ENCODE assay signal across 1 cellular context in genomic region chr1:167083066-167083682, GRCh38.
A peak's percentile ranks its signal among the peaks of the same experiment; 100 is the strongest.
TF ChIP-seq lines count a peak whose summit lies in the region.

No MANE protein-coding gene starts in this region.

TF ChIP-seq in K562, 482 proteins besides CTCF, POLR2A, EP300 and RAD21 (continued from another document):
- TF ChIP-seq HOMEZ (CRISPR knock-in tag; IDR thresholded peaks at IDR 0.05) (no peak), ZNF263 (CRISPR knock-in tag; IDR thresholded peaks at IDR 0.05; ENCODE audit: borderline replicate concordance) (no peak), NFIC (IDR thresholded peaks at IDR 0.05) (0 out of 2 replicates have a peak, but pooled peaks have one; percentile 20), BCL6 (CRISPR knock-in tag; IDR thresholded peaks at IDR 0.05) (no peak)
